In genomic region chr11:68038718-68039525, GRCh38 we compare ENCODE assay signal across 8 cellular contexts. TPM values are rescaled to one million over a fixed set of nuclear protein-coding genes. Genes with fewer than 3 reads are reported as not detected.
DNase-seq lines count a peak whose midpoint lies in the region; ATAC-seq and TF ChIP-seq lines count a peak whose summit lies in the region.

Gene TCIRG1 (plus strand): TSS chr11:68039025. CDS start chr11:68041272, 2,247 bp downstream.

- H3K27ac Mint-ChIP-seq in stimulated activated naive B cell treated with anti-CD40 and anti-IgM and Interleukin-4, amounts not matched to agents 10 μg/mL and 1 μg/mL and 100 μg/mL, for 72 hours, result peak within 1 kb of the TSS; percentile 97

- no peaks in the 10 kb centered on the region for H3K27me3 Mint-ChIP-seq in stimulated activated naive B cell treated with anti-CD40 and anti-IgM and Interleukin-4, amounts not matched to agents 10 μg/mL and 1 μg/mL and 100 μg/mL, for 72 hours

- peaks cover 57% of the 10 kb centered on the region for H3K4me1 ChIP-seq in mononuclear cell (ENCODE audit: insufficient read depth, low read length)

- peak within 1 kb of the TSS; percentile 95 to 98 for H3K4me3 Mint-ChIP-seq in stimulated activated naive B cell treated with anti-CD40 and anti-IgM and Interleukin-4, amounts not matched to agents 10 μg/mL and 1 μg/mL and 100 μg/mL, for 72 hours

- no peaks in the 10 kb centered on the region for H3K9me3 ChIP-seq in mononuclear cell (ENCODE audit: low read depth, low read length)

- peak; percentile 39 for ATAC-seq in GM21515 (IDR thresholded peaks at IDR 0.05; ENCODE audit: unreplicated experiment)
- peak; percentile 56 to 61 for ATAC-seq in stimulated activated naive B cell treated with anti-CD40 and anti-IgM and Interleukin-4, amounts not matched to agents 10 μg/mL and 1 μg/mL and 100 μg/mL, for 72 hours (replicated peaks)

- TF ChIP-seq CTCF in epithelial cell of proximal tubule (conservative IDR thresholded peaks at IDR 0.05; ENCODE audit: low read depth, low read length), result no peak

- DNase-seq in AML-193 (lab: John Stamatoyannopoulos, UW) (peak; percentile 12 to 24), NOMO-1 treated with DMSO at 0.1 percent for 48 hours (lab: John Stamatoyannopoulos, UW; ENCODE audit: unreplicated experiment) (peak; percentile 40), epithelial cell of proximal tubule (ENCODE audit: low read depth) (no peak), NCI-H187 (lab: John Stamatoyannopoulos, UW) (no peak)
- peak; percentile 84 for DNase-seq in activated CD8-positive, alpha-beta memory T cell treated with anti-CD3 and anti-CD28 coated beads, Interleukin-2, amount 50 U/mL, for 48 hours
- DNase-seq in stimulated activated naive B cell treated with anti-CD40 and anti-IgM and Interleukin-4, amounts not matched to agents 10 μg/mL and 1 μg/mL and 100 μg/mL, for 72 hours, result peak; percentile 46

- H3K27me3 ChIP-seq in mononuclear cell (ENCODE audit: insufficient read depth, low read length), result no peaks in the 10 kb centered on the region

- H3K36me3 Mint-ChIP-seq in stimulated activated naive B cell treated with anti-CD40 and anti-IgM and Interleukin-4, amounts not matched to agents 10 μg/mL and 1 μg/mL and 100 μg/mL, for 72 hours, result peaks cover 15 to 24% of the 10 kb centered on the region in 2 donors

- no peaks in the 10 kb centered on the region for H3K9me3 Mint-ChIP-seq in stimulated activated naive B cell treated with anti-CD40 and anti-IgM and Interleukin-4, amounts not matched to agents 10 μg/mL and 1 μg/mL and 100 μg/mL, for 72 hours

- peak within 1 kb of the TSS; percentile 82 for H3K4me3 ChIP-seq in epithelial cell of proximal tubule (ENCODE audit: low read depth, low read length)
- peak within 1 kb of the TSS; percentile 72 for H3K4me3 ChIP-seq in mononuclear cell (ENCODE audit: low read length)

- peaks cover 17 to 46% of the 10 kb centered on the region in 2 donors for H3K4me1 Mint-ChIP-seq in stimulated activated naive B cell treated with anti-CD40 and anti-IgM and Interleukin-4, amounts not matched to agents 10 μg/mL and 1 μg/mL and 100 μg/mL, for 72 hours

RNA-seq across cellular contexts. Expression of gene TCIRG1, which starts in this region (rescaled TPM):
- total RNA-seq in epithelial cell of proximal tubule (100 and 156 TPM in 2 replicates), mononuclear cell (213 TPM)

Comparison
In these comparisons a context has a peak if more than half of its experiments do, and no peak if none do; other contexts are left out.
1. DNase-seq: peak in AML-193 (2 of 2), NOMO-1 treated with DMSO at 0.1 percent for 48 hours (single experiment), activated CD8-positive, alpha-beta memory T cell treated with anti-CD3 and anti-CD28 coated beads, Interleukin-2, amount 50 U/mL, for 48 hours (single experiment) and stimulated activated naive B cell treated with anti-CD40 and anti-IgM and Interleukin-4, amounts not matched to agents 10 μg/mL and 1 μg/mL and 100 μg/mL, for 72 hours (single experiment); none in epithelial cell of proximal tubule (single experiment) and NCI-H187 (0 of 2).